In the genomic region with DNA sequence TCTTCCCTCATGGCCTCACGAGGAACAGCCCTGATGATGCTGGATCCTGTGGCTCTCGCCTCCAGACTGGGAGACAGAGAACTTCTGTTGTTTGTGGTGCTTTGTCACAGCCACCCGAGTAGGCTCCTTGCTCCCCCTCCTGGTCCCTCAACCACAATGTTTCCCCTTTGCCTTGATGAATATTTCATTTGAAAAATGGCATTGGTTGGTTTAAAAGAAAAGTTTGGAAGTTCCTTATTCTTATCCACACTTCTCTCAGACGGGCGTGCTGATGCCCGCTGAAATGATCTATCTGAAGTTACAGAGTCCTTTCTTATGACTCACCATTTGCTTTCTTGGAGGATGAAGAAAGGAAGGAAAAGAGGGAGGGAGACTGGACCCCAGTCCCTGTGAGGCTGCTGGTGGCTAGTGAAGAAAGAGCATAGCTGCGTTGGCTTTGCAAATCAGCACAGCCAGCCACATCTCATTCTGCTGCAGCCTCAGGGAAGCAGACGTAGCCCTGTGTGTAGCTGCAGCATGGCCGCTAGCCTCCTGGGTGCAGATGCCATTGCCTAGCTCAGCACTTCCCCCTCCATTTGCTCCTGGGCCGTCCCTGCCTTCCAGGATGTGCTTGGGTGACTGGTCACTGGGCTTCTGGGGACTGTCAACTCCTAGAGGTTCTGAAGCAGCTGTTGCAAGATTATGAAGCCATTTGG, we compare ENCODE assay signal across 8 cellular contexts.
DNase-seq lines count a peak whose midpoint lies in the region; FAIRE-seq and TF ChIP-seq lines count a peak whose summit lies in the region.

No MANE protein-coding gene starts in this region.

- TF ChIP-seq POLR2A in GM12892 (IDR thresholded peaks at IDR 0.05; ENCODE audit: low read depth, low read length): no peak

- no peaks in the 10 kb centered on the region for H3K36me3 ChIP-seq in kidney epithelial cell (ENCODE audit: control insufficient read depth, insufficient read depth, low read length)

- no peaks in the 10 kb centered on the region for H3K36me3 Mint-ChIP-seq in T-helper 2 cell treated with Interferon-gamma antibody and Interleukin-4, amounts not matched to agents 5 μg/mL and 100 μg/mL, for 36 hours (ENCODE audit: low read depth)
- peaks cover 5% of the 10 kb centered on the region for H3K36me3 Mint-ChIP-seq in brain

- no peak overlapping the region for H3K4me3 Mint-ChIP-seq in T-helper 2 cell treated with Interferon-gamma antibody and Interleukin-4, amounts not matched to agents 5 μg/mL and 100 μg/mL, for 36 hours
- H3K4me3 Mint-ChIP-seq in brain: no peak overlapping the region

- DNase-seq in C1 segment of cervical spinal cord (lab: John Stamatoyannopoulos, UW) (peak in 8 of 14 donors; percentile 12 to 33 (median 22)), HFF-Myc (ENCODE audit: extremely low read depth, low read depth) (no peak), kidney epithelial cell (ENCODE audit: low read depth) (no peak), GM12892 (ENCODE audit: insufficient read length) (no peak), NCI-H1930 (lab: John Stamatoyannopoulos, UW) (no peak)
- peak; percentile 17 for DNase-seq in T-helper 2 cell treated with Interferon-gamma antibody and Interleukin-4, amounts not matched to agents 5 μg/mL and 100 μg/mL, for 36 hours (ENCODE audit: low spot score)
- DNase-seq in stimulated activated CD4-positive, alpha-beta T cell treated with anti-CD3 and anti-CD28 coated beads, TNF-alpha, amount 100 ng/mL, for 48 hours (ENCODE audit: low read depth in 3 of 3): peak in 2 of 3 donors; percentile 9 to 27

- no peak for FAIRE-seq in GM12892 (lab: Jason Lieb, UNC)

- no peaks in the 10 kb centered on the region for H3K27me3 ChIP-seq in kidney epithelial cell (ENCODE audit: control insufficient read depth, insufficient read depth, low read length)

- TF ChIP-seq CTCF in HFF-Myc (IDR thresholded peaks at IDR 0.05; ENCODE audit: low read depth, low read length, missing control alignments) (peak; percentile 50), brain (conservative IDR thresholded peaks at IDR 0.05) (peak; percentile 46 to 53), kidney epithelial cell (IDR thresholded peaks at IDR 0.05; ENCODE audit: insufficient read depth, low read length, poor library complexity, severe bottlenecking) (peak; percentile 44)

- peaks cover 27% of the 10 kb centered on the region for H3K4me1 Mint-ChIP-seq in T-helper 2 cell treated with Interferon-gamma antibody and Interleukin-4, amounts not matched to agents 5 μg/mL and 100 μg/mL, for 36 hours (ENCODE audit: low read depth)
- peaks cover 13% of the 10 kb centered on the region for H3K4me1 Mint-ChIP-seq in brain

- H3K27ac Mint-ChIP-seq in T-helper 2 cell treated with Interferon-gamma antibody and Interleukin-4, amounts not matched to agents 5 μg/mL and 100 μg/mL, for 36 hours: no peak overlapping the region
- peak overlapping the region in 1 of 5 experiments; percentile 54 for H3K27ac Mint-ChIP-seq in brain

- H3K9me3 Mint-ChIP-seq in T-helper 2 cell treated with Interferon-gamma antibody and Interleukin-4, amounts not matched to agents 5 μg/mL and 100 μg/mL, for 36 hours: no peaks in the 10 kb centered on the region
- peaks cover 0 to 11% (median 3%) of the 10 kb centered on the region in 5 experiments for H3K9me3 Mint-ChIP-seq in brain

- H3K27me3 Mint-ChIP-seq in T-helper 2 cell treated with Interferon-gamma antibody and Interleukin-4, amounts not matched to agents 5 μg/mL and 100 μg/mL, for 36 hours (ENCODE audit: low read depth): no peaks in the 10 kb centered on the region
- H3K27me3 Mint-ChIP-seq in brain: peaks cover 4% of the 10 kb centered on the region

- no peak overlapping the region for H3K4me3 ChIP-seq in HFF-Myc (replicated peaks; ENCODE audit: low read depth, low read length)
- H3K4me3 ChIP-seq in kidney epithelial cell (ENCODE audit: low read depth, low read length): no peak overlapping the region

Comparison
In these comparisons a context has a peak if more than half of its experiments do, and no peak if none do; other contexts are left out.
1. DNase-seq: peak in C1 segment of cervical spinal cord (8 of 14), T-helper 2 cell treated with Interferon-gamma antibody and Interleukin-4, amounts not matched to agents 5 μg/mL and 100 μg/mL, for 36 hours (single experiment) and stimulated activated CD4-positive, alpha-beta T cell treated with anti-CD3 and anti-CD28 coated beads, TNF-alpha, amount 100 ng/mL, for 48 hours (2 of 3); none in HFF-Myc (single experiment), kidney epithelial cell (single experiment), GM12892 (single experiment) and NCI-H1930 (0 of 2).
2. Peak in every context shown above with its lines, with median percentiles within 50 percentile points of each other: CTCF ChIP-seq.